1 cellular context compared by ENCODE assay signal in genomic region chr1:172537827-172538391, GRCh38.
TF ChIP-seq lines count a peak whose summit lies in the region.

No MANE protein-coding gene starts in this region.

TF ChIP-seq in HEK293, 187 proteins besides CTCF, POLR2A, EP300 and RAD21 (continued from another document):
- TF ChIP-seq PRDM10 (tag by site-specific recombination; IDR thresholded peaks at IDR 0.05) (0 out of 2 replicates have a peak, but pooled peaks have one; percentile 20), ZNF366 (tag by site-specific recombination; conservative IDR thresholded peaks at IDR 0.05) (peak; percentile 53)
